In the genomic region with DNA sequence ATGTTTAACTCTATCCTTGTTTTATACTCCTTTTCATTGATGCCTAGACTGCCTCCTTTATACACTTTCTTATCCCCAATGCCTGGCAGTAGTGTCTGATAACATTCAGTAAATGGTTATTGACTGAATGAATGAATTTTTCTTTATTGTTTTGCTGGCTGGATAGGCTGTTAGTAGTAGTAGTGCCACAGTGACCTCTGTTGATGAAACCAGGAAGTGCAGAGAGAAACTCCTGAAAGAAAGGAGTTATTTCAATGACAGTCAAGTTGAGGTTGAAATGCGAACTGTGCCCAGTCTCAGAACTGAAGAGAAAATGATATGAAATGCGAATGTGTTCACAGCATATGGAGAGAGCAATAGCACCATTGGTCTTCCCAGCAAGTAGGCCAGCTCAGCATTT, we compare ENCODE assay signal across 11 cellular contexts. TPM values are rescaled to one million over a fixed set of nuclear protein-coding genes. Genes with fewer than 3 reads are reported as not detected.
A peak's percentile ranks its signal among the peaks of the same experiment; 100 is the strongest.
DNase-seq lines count a peak whose midpoint lies in the region; ATAC-seq and TF ChIP-seq lines count a peak whose summit lies in the region.
"Had no signal": no experiment of that assay in that cellular context is flagged by ENCODE, and none has a peak within 500 bp of the region (broad histone marks: within the 10 kb centered on the region; RNA-seq: fewer than 3 reads in every experiment).

No MANE protein-coding gene starts in this region.

- H3K27ac ChIP-seq in GM23248 (no peak overlapping the region), liver (ENCODE audit: low read depth in 1 of 2, low read length in 2 of 2) (no peak overlapping the region)

- no peak for ATAC-seq in activated CD8-positive, alpha-beta T cell treated with anti-CD3 and anti-CD28 coated beads for 36 hours
- ATAC-seq in HG03175 (IDR thresholded peaks at IDR 0.05; ENCODE audit: unreplicated experiment), result no peak
- ATAC-seq: Right ventricle myocardium inferior had no signal

- CTCF ChIA-PET in activated CD8-positive, alpha-beta T cell treated with anti-CD3 and anti-CD28 coated beads for 36 hours (lab: Charles Lee), result interaction anchor here (1.1 to 4.1 kb wide), 3 partner anchors 23 to 127 kb away, joined by 3 to 25 read pairs (median 6); partner anchors contain the start of gene SLC9A4

- peaks cover 15% of the 10 kb centered on the region for H3K27me3 Mint-ChIP-seq in activated CD8-positive, alpha-beta T cell treated with anti-CD3 and anti-CD28 coated beads for 36 hours
- H3K27me3 Mint-ChIP-seq: brain had no signal

- peak; percentile 37 to 63 for TF ChIP-seq RAD21 in liver (IDR thresholded peaks at IDR 0.05)

- H3K27ac Mint-ChIP-seq in activated CD8-positive, alpha-beta T cell treated with anti-CD3 and anti-CD28 coated beads for 36 hours, result no peak overlapping the region
- H3K27ac Mint-ChIP-seq: brain, naive B cell had no signal

- no peak overlapping the region for H2AFZ ChIP-seq in GM23248

- H3K27me3 ChIP-seq in GM23248 (replicated peaks; ENCODE audit: insufficient read depth) (peaks cover 14% of the 10 kb centered on the region), liver (ENCODE audit: control insufficient read depth in 4 of 4, insufficient read depth in 4 of 4, low read length in 3 of 4) (peaks cover 0 to 2% (median 0%) of the 10 kb centered on the region in 4 donors)

- H3K9me3 Mint-ChIP-seq in activated CD8-positive, alpha-beta T cell treated with anti-CD3 and anti-CD28 coated beads for 36 hours, result no peaks in the 10 kb centered on the region
- H3K9me3 Mint-ChIP-seq: brain, naive B cell had no signal

- in situ Hi-C loops in GM23248 (cut with MboI), result no loop called here

- H3K4me1 ChIP-seq in GM23248 (ENCODE audit: insufficient read depth), result no peaks in the 10 kb centered on the region
- H3K4me1 ChIP-seq in liver (ENCODE audit: control insufficient read depth in 4 of 4, insufficient read depth in 4 of 4, low read length in 3 of 4), result no peaks in the 10 kb centered on the region

- TF ChIP-seq CTCF in AG10803 (conservative IDR thresholded peaks at IDR 0.05; ENCODE audit: low read length) (peak; percentile 49), liver (IDR thresholded peaks at IDR 0.05; ENCODE audit: low read depth, low read length, missing input control) (peak; percentile 20)
- TF ChIP-seq CTCF in activated CD8-positive, alpha-beta T cell treated with anti-CD3 and anti-CD28 coated beads for 36 hours (IDR thresholded peaks at IDR 0.05), result peak; percentile 44

- no peak overlapping the region for H3K9ac ChIP-seq in GM23248
- H3K9ac ChIP-seq in liver (ENCODE audit: low read depth in 1 of 2, low read length in 2 of 2), result no peak overlapping the region

- 38 to 44% methylated on average over 2 of the region's 2 CpGs for WGBS in GM23248 (ENCODE audit: low coverage in 1 of 2, low lambda C conversion rate in 2 of 2, missing lambda C conversion rate in 2 of 2), 2 experiments
- WGBS in liver, result 93% methylated on average over 2 of the region's 2 CpGs

- H3K79me2 ChIP-seq in GM23248 (ENCODE audit: insufficient read depth), result no peaks in the 10 kb centered on the region

- intact Hi-C loops in activated CD8-positive, alpha-beta T cell treated with anti-CD3 and anti-CD28 coated beads for 36 hours (cut with micrococcal nuclease), result loop anchor here (5.0 kb wide), 1 partner anchor 120 kb away; the partner anchor contains the start of gene SLC9A4

- H3K4me3 ChIP-seq in AG10803 (ENCODE audit: low read length), result no peak overlapping the region
- H3K4me3 ChIP-seq in GM23248, result no peak overlapping the region
- H3K4me3 ChIP-seq in liver (ENCODE audit: low read depth in 1 of 3, low read length in 3 of 3), result no peak overlapping the region

- H3K4me1 Mint-ChIP-seq in activated CD8-positive, alpha-beta T cell treated with anti-CD3 and anti-CD28 coated beads for 36 hours (ENCODE audit: low read depth), result no peaks in the 10 kb centered on the region
- H3K4me1 Mint-ChIP-seq: brain, naive B cell had no signal

- H4K20me1 ChIP-seq in GM23248 (ENCODE audit: insufficient read depth), result no peaks in the 10 kb centered on the region

- no peaks in the 10 kb centered on the region for H3K9me2 ChIP-seq in GM23248 (ENCODE audit: insufficient read depth)

- H3K4me2 ChIP-seq in GM23248 (ENCODE audit: unreplicated experiment), result no peak overlapping the region

- no peaks in the 10 kb centered on the region for H3K36me3 Mint-ChIP-seq in activated CD8-positive, alpha-beta T cell treated with anti-CD3 and anti-CD28 coated beads for 36 hours (ENCODE audit: low read depth)
- H3K36me3 Mint-ChIP-seq: brain, naive B cell had no signal

- H3F3A ChIP-seq in GM23248 (ENCODE audit: insufficient read depth), result no peaks in the 10 kb centered on the region

- H3K36me3 ChIP-seq in GM23248 (ENCODE audit: low read depth), result no peaks in the 10 kb centered on the region
- no peaks in the 10 kb centered on the region for H3K36me3 ChIP-seq in liver (ENCODE audit: control insufficient read depth in 4 of 4, insufficient read depth in 3 of 4, low read depth in 1 of 4, low read length in 3 of 4)

- no peaks in the 10 kb centered on the region for H3K9me3 ChIP-seq in GM23248 (ENCODE audit: low read depth)
- H3K9me3 ChIP-seq in liver (ENCODE audit: control insufficient read depth in 4 of 4, low read length in 3 of 4), result no peaks in the 10 kb centered on the region

- POLR2A ChIA-PET in activated CD8-positive, alpha-beta T cell treated with anti-CD3 and anti-CD28 coated beads for 36 hours (lab: Charles Lee), result no interaction called here

- no peak for DNase-seq in AG10803 (ENCODE audit: low read depth)
- peak; percentile 5 for DNase-seq in GM23248
- peak; percentile 42 for DNase-seq in activated CD8-positive, alpha-beta T cell treated with anti-CD3 and anti-CD28 coated beads for 36 hours
- DNase-seq in NCI-H1436 (lab: John Stamatoyannopoulos, UW), result no peak
- no peak for DNase-seq in anterior cingulate cortex (lab: John Stamatoyannopoulos, UW)
- DNase-seq in retina, result no peak
- DNase-seq: naive B cell had no signal

- no peak overlapping the region for H3K4me3 Mint-ChIP-seq in activated CD8-positive, alpha-beta T cell treated with anti-CD3 and anti-CD28 coated beads for 36 hours
- H3K4me3 Mint-ChIP-seq: brain, naive B cell had no signal

TF ChIP-seq in liver, 16 proteins besides CTCF, POLR2A, EP300 and RAD21:
- TF ChIP-seq FOXA1 (IDR thresholded peaks at IDR 0.05) (no peak), FOXA2 (IDR thresholded peaks at IDR 0.05) (no peak), ZBTB33 (IDR thresholded peaks at IDR 0.05) (no peak), HNF4A (conservative IDR thresholded peaks at IDR 0.05) (no peak), JUND (IDR thresholded peaks at IDR 0.05) (no peak), HNF4G (IDR thresholded peaks at IDR 0.05) (no peak), YY1 (IDR thresholded peaks at IDR 0.05) (no peak), REST (IDR thresholded peaks at IDR 0.05) (no peak), SP1 (IDR thresholded peaks at IDR 0.05) (no peak), EGR1 (IDR thresholded peaks at IDR 0.05; ENCODE audit: low read depth in 2 of 2) (no peak)
TF ChIP-seq in liver: peak in this region for 0.

RNA-seq across cellular contexts. Expression of gene SLC9A2, which starts 26.8 kb away (rescaled TPM):
- not detected in 2 replicates for total RNA-seq in GM23248 (2014; rRNA removed; shearing (Covaris generic))
- not detected in 2 replicates for polyA plus RNA-seq in GM23248 (2016; fragmentation: Nextera tagmentation; extraction: Ambion mirVana)
- under 1 TPM; 0.05 to 0.18 TPM for total RNA-seq in activated CD8-positive, alpha-beta T cell treated with anti-CD3 and anti-CD28 coated beads for 36 hours
- total RNA-seq in liver, result under 1 TPM; under 0.01 to 0.05 TPM
- polyA plus RNA-seq in liver, result under 1 TPM in 1 of 2 donors, not detected in 1; 0.01 TPM

Comparison
In these comparisons a context has a peak if more than half of its experiments do, and no peak if none do; other contexts are left out.
1. DNase-seq: peak in GM23248 (single experiment) and activated CD8-positive, alpha-beta T cell treated with anti-CD3 and anti-CD28 coated beads for 36 hours (single experiment); none in AG10803 (single experiment), NCI-H1436 (single experiment), anterior cingulate cortex (0 of 58) and retina (single experiment).
2. Peak in every context shown above with its lines, with median percentiles within 50 percentile points of each other: CTCF ChIP-seq.